ENCODE assay signal across 8 cellular contexts in the genomic region with DNA sequence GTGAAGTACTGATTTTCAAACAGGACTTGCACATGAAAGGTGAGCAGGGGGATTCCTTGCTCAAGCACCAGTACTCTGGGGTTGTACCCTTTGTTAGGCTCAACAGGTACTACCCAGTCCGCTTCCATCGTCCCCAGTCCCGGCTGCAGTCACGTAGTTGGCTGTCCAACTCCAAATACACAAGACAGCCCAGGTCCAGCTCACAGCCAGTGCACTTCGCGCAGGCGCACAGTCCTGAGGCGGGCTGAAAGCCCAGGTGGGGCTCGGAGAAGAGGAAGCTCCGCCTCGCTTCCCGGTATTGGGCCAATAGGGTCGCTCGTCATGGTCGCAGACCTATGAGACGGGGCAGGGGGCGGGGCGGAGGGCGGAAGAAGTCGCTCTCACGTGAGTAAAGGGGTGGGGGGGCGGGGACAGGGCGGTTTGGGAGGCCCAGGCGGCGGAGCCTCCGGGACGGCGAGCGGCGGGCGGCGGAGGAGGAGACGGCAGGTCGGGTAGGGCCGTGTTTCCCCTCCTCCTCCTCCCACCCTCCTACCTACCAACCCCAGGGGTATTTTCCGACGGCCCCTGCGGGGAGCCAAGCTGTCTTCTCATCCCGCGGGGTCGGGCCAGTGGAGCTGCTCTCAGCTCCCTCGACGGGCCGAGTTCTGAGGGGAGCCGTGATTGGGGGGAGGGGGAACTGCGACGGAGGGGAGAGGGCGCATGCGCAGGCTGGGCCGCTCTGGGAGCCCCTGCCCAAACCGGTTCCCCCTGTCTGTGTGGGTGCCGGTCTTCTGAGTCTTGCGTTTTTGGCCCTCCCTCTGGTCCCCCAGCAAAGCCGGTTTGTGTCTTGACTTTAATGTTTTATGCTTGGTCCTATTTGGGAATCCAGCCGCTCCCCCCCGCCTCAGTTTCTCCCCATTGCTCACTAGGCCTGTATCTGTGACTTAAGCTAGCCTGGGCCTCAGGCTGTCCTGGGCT. TPM values are rescaled to one million over a fixed set of nuclear protein-coding genes. Genes with fewer than 3 reads are reported as not detected.
DNase-seq lines count a peak whose midpoint lies in the region; ATAC-seq and TF ChIP-seq lines count a peak whose summit lies in the region.

A gene (plus strand): TSS at position 418 of the 957 bp plus-strand sequence. CDS start 16,040 bp downstream, outside the sequence.

- no peaks in the 10 kb centered on the region for H3K27me3 Mint-ChIP-seq in activated T-cell treated with anti-CD3 and anti-CD28 coated beads, Interleukin-2, amount 50 U/mL, for 4 hours (ENCODE audit: low read depth)

- DNase-seq in DMS153 treated with DMSO at 0.1 percent for 48 hours (lab: John Stamatoyannopoulos, UW; ENCODE audit: unreplicated experiment) (peak; percentile 91), KBM-7 (peak; percentile 96)
- DNase-seq in activated T-cell treated with anti-CD3 and anti-CD28 coated beads, Interleukin-2, amount 50 U/mL, for 4 hours, result peak; percentile 98
- peak; percentile 98 for DNase-seq in stimulated activated CD8-positive, alpha-beta memory T cell treated with anti-CD3 and anti-CD28 coated beads, Interleukin-7, amount 100 ng/mL, for 24 hours (ENCODE audit: low read depth)

- H3K36me3 Mint-ChIP-seq in activated T-cell treated with anti-CD3 and anti-CD28 coated beads, Interleukin-2, amount 50 U/mL, for 4 hours (ENCODE audit: insufficient read depth), result peaks cover 6% of the 10 kb centered on the region

- H3K4me3 ChIP-seq in muscle layer of colon (ENCODE audit: low read depth in 1 of 2, low read length in 2 of 2), result peak within 1 kb of the TSS; percentile 76 to 83

- peak within 1 kb of the TSS; percentile 89 for H3K4me3 Mint-ChIP-seq in activated T-cell treated with anti-CD3 and anti-CD28 coated beads, Interleukin-2, amount 50 U/mL, for 4 hours

- no peaks in the 10 kb centered on the region for H3K9me3 ChIP-seq in muscle layer of colon (ENCODE audit: low read length)

- H3K4me1 ChIP-seq in muscle layer of colon (ENCODE audit: insufficient read depth, low read length), result peaks cover 29% of the 10 kb centered on the region

- H3K9ac ChIP-seq in muscle layer of colon (ENCODE audit: low read length), result peak within 1 kb of the TSS; percentile 66

- H3K9me3 Mint-ChIP-seq in activated T-cell treated with anti-CD3 and anti-CD28 coated beads, Interleukin-2, amount 50 U/mL, for 4 hours, result no peaks in the 10 kb centered on the region

- peaks cover 26% of the 10 kb centered on the region for H3K4me1 Mint-ChIP-seq in activated T-cell treated with anti-CD3 and anti-CD28 coated beads, Interleukin-2, amount 50 U/mL, for 4 hours (ENCODE audit: low read depth)

- H3K27ac ChIP-seq in muscle layer of colon (ENCODE audit: low read depth, low read length), result peak within 1 kb of the TSS; percentile 97

- peaks cover 12% of the 10 kb centered on the region for H3K36me3 ChIP-seq in muscle layer of colon (ENCODE audit: insufficient read depth, low read length)

- no peaks in the 10 kb centered on the region for H3K27me3 ChIP-seq in muscle layer of colon (ENCODE audit: control insufficient read depth in 1 of 2, insufficient read depth in 2 of 2, low read length in 2 of 2)

- peak; percentile 92 for ATAC-seq in GM21717 (IDR thresholded peaks at IDR 0.05; ENCODE audit: unreplicated experiment)
- peak; percentile 99 for ATAC-seq in activated T-cell treated with anti-CD3 and anti-CD28 coated beads, Interleukin-2, amount 50 U/mL, for 4 hours
- peak; percentile 98 for ATAC-seq in esophagus mucosa

- in situ Hi-C loops in KBM-7 (cut with MboI; ENCODE audit: low pct_unique_long_range_greater_than_20kb, low sequenced_read_pairs), result no loop called here

TF ChIP-seq in PFSK-1, 5 proteins besides CTCF, POLR2A, EP300 and RAD21:
- TF ChIP-seq TAF1 (IDR thresholded peaks at IDR 0.05; ENCODE audit: borderline replicate concordance, insufficient read depth, low read length), result peak; percentile 6; the same call in 1 of the 2 replicates
- TF ChIP-seq SIN3A (IDR thresholded peaks at IDR 0.05; ENCODE audit: borderline replicate concordance, insufficient read depth, low read length), result peak; percentile 10; the same call in 1 of the 2 replicates
- TF ChIP-seq FOXP2 (optimal IDR thresholded peaks at IDR 0.05; ENCODE audit: borderline replicate concordance, extremely low read depth, extremely low read length, insufficient read depth), result peak; percentile 63
- TF ChIP-seq, protein P1, sequence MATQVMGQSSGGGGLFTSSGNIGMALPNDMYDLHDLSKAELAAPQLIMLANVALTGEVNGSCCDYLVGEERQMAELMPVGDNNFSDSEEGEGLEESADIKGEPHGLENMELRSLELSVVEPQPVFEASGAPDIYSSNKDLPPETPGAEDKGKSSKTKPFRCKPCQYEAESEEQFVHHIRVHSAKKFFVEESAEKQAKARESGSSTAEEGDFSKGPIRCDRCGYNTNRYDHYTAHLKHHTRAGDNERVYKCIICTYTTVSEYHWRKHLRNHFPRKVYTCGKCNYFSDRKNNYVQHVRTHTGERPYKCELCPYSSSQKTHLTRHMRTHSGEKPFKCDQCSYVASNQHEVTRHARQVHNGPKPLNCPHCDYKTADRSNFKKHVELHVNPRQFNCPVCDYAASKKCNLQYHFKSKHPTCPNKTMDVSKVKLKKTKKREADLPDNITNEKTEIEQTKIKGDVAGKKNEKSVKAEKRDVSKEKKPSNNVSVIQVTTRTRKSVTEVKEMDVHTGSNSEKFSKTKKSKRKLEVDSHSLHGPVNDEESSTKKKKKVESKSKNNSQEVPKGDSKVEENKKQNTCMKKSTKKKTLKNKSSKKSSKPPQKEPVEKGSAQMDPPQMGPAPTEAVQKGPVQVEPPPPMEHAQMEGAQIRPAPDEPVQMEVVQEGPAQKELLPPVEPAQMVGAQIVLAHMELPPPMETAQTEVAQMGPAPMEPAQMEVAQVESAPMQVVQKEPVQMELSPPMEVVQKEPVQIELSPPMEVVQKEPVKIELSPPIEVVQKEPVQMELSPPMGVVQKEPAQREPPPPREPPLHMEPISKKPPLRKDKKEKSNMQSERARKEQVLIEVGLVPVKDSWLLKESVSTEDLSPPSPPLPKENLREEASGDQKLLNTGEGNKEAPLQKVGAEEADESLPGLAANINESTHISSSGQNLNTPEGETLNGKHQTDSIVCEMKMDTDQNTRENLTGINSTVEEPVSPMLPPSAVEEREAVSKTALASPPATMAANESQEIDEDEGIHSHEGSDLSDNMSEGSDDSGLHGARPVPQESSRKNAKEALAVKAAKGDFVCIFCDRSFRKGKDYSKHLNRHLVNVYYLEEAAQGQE (IDR thresholded peaks at IDR 0.05; ENCODE audit: insufficient read depth in 1 of 2, low read depth in 2 of 2, low read length in 2 of 2), result peak; percentile 30 to 40; a peak in 1 of 4 replicates
- TF ChIP-seq POLR2AphosphoS5 (IDR thresholded peaks at IDR 0.05; ENCODE audit: low read depth, low read length), result peak; percentile 88

RNA-seq across cellular contexts. Expression of the gene that starts here (rescaled TPM):
- 14.0 TPM for polyA plus RNA-seq in PFSK-1 (2012; ENCODE audit: insufficient read length, low read depth)
- 10 to 100 TPM; 14.3 to 17.1 (median 16.7) TPM for total RNA-seq in activated T-cell treated with anti-CD3 and anti-CD28 coated beads, Interleukin-2, amount 50 U/mL, for 4 hours
- total RNA-seq in esophagus mucosa, result 39.6 TPM

Comparison
In these comparisons a context has a peak if more than half of its experiments do, and no peak if none do; other contexts are left out.
1. Peak in every context shown above with its lines: DNase-seq, ATAC-seq, H3K4me3 ChIP-seq and H3K27ac ChIP-seq.